8 cellular contexts compared by ENCODE assay signal in the genomic region with DNA sequence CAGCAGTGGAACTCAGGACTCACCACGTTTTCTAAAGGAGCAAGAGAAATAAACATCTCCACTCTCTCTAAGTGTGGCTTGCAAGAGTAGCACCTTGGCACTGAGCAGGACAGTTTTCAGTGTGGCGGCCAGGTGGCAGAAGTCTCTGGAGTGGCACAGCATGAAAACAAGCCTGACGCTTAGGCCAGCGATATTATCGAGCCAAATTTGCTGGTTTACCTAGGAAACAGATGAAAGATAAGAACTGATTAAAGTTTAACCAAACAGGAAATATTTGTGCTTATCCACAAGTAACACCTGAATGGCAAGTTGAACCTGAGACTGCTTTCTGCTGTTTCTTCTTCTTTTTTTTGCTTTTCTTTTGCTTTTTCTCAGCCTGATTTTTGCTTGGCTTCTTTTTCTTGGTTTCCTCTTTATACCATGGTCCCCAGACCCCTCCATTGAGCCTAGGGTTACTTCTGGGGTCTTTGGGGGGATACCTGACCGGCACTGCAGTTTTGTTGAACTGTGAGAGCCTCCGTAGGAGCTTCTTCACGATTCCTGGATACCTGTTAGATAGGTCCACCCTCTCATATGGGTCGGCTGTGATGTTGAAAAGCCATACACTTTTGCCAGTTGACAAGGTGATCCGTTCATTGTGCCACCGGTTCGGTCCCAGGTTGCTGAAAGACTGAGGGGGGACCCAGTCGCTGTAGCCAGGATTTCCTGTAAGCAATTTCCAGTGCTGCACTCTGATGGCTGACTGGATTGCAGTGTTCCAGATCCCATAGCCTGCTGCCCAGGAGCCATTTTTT.
DNase-seq lines count a peak whose midpoint lies in the region; ATAC-seq lines count a peak whose summit lies in the region.

No MANE protein-coding gene starts in this region.

- in situ Hi-C loops in Caki2 (cut with HindIII; ENCODE audit: low pct_unique_long_range_greater_than_20kb, low sequenced_read_pairs): no loop called here

- H3K27ac Mint-ChIP-seq in activated T-helper 2 cell treated with anti-CD3 and anti-CD28 coated beads, Interferon-gamma antibody, Interleukin-2, Interleukin-4, amounts not matched to agents 10 μg/mL and 5 μg/mL and 100 μg/mL, durations not matched to agents 14 hours and 24 hours and 36 hours: peak overlapping the region; percentile 42
- H3K27ac Mint-ChIP-seq in naive B cell: peak overlapping the region in 3 of 6 donors; percentile 12 to 66 (median 53)

- no peaks in the 10 kb centered on the region for H3K9me3 Mint-ChIP-seq in activated T-helper 2 cell treated with anti-CD3 and anti-CD28 coated beads, Interferon-gamma antibody, Interleukin-2, Interleukin-4, amounts not matched to agents 10 μg/mL and 5 μg/mL and 100 μg/mL, durations not matched to agents 14 hours and 24 hours and 36 hours
- H3K9me3 Mint-ChIP-seq in naive B cell: no peaks in the 10 kb centered on the region

- ATAC-seq in naive B cell (ENCODE audit: low read depth in 2 of 2): peak; percentile 43 to 45
- no peak for ATAC-seq in GM21723 (IDR thresholded peaks at IDR 0.05; ENCODE audit: unreplicated experiment)
- no peak for ATAC-seq in HG03457 (IDR thresholded peaks at IDR 0.05; ENCODE audit: unreplicated experiment)

- peak; percentile 40 for DNase-seq in Caki2 (ENCODE audit: low read depth)
- DNase-seq in NCI-H146 (lab: John Stamatoyannopoulos, UW): peak; percentile 50
- DNase-seq in activated T-helper 2 cell treated with anti-CD3 and anti-CD28 coated beads, Interferon-gamma antibody, Interleukin-2, Interleukin-4, amounts not matched to agents 10 μg/mL and 5 μg/mL and 100 μg/mL, durations not matched to agents 14 hours and 24 hours and 36 hours (ENCODE audit: low spot score): peak; percentile 51
- DNase-seq in naive B cell: no peak
- no peak for DNase-seq in AML-193 (lab: John Stamatoyannopoulos, UW)
- DNase-seq in globus pallidus (ENCODE audit: low spot score): no peak

- no peaks in the 10 kb centered on the region for H3K36me3 Mint-ChIP-seq in activated T-helper 2 cell treated with anti-CD3 and anti-CD28 coated beads, Interferon-gamma antibody, Interleukin-2, Interleukin-4, amounts not matched to agents 10 μg/mL and 5 μg/mL and 100 μg/mL, durations not matched to agents 14 hours and 24 hours and 36 hours (ENCODE audit: low read depth)
- H3K36me3 Mint-ChIP-seq in naive B cell: no peaks in the 10 kb centered on the region

- H3K4me3 Mint-ChIP-seq in activated T-helper 2 cell treated with anti-CD3 and anti-CD28 coated beads, Interferon-gamma antibody, Interleukin-2, Interleukin-4, amounts not matched to agents 10 μg/mL and 5 μg/mL and 100 μg/mL, durations not matched to agents 14 hours and 24 hours and 36 hours (ENCODE audit: low read depth): peak overlapping the region; percentile 30
- H3K4me3 Mint-ChIP-seq in naive B cell: peak overlapping the region in 3 of 8 donors; percentile 23 to 42 (median 40)

- intact Hi-C loops in activated T-helper 2 cell treated with anti-CD3 and anti-CD28 coated beads, Interferon-gamma antibody, Interleukin-2, Interleukin-4, amounts not matched to agents 10 μg/mL and 5 μg/mL and 100 μg/mL, durations not matched to agents 14 hours and 24 hours and 36 hours (cut with micrococcal nuclease): loop anchor here (5.0 kb wide), 2 partner anchors 355 to 510 kb away; no protein-coding TSS in a partner anchor

- H3K4me1 Mint-ChIP-seq in activated T-helper 2 cell treated with anti-CD3 and anti-CD28 coated beads, Interferon-gamma antibody, Interleukin-2, Interleukin-4, amounts not matched to agents 10 μg/mL and 5 μg/mL and 100 μg/mL, durations not matched to agents 14 hours and 24 hours and 36 hours (ENCODE audit: low read depth): peaks cover 43% of the 10 kb centered on the region
- peaks cover 12 to 29% (median 28%) of the 10 kb centered on the region in 3 donors for H3K4me1 Mint-ChIP-seq in naive B cell

- no peaks in the 10 kb centered on the region for H3K27me3 Mint-ChIP-seq in activated T-helper 2 cell treated with anti-CD3 and anti-CD28 coated beads, Interferon-gamma antibody, Interleukin-2, Interleukin-4, amounts not matched to agents 10 μg/mL and 5 μg/mL and 100 μg/mL, durations not matched to agents 14 hours and 24 hours and 36 hours (ENCODE audit: low read depth)
- H3K27me3 Mint-ChIP-seq in naive B cell: no peaks in the 10 kb centered on the region

Comparison
In these comparisons a context has a peak if more than half of its experiments do, and no peak if none do; other contexts are left out.
1. DNase-seq: peak in Caki2 (single experiment), NCI-H146 (single experiment) and activated T-helper 2 cell treated with anti-CD3 and anti-CD28 coated beads, Interferon-gamma antibody, Interleukin-2, Interleukin-4, amounts not matched to agents 10 μg/mL and 5 μg/mL and 100 μg/mL, durations not matched to agents 14 hours and 24 hours and 36 hours (single experiment); none in naive B cell (single experiment), AML-193 (0 of 2) and globus pallidus (single experiment).
2. ATAC-seq: peak in naive B cell (2 of 2); none in GM21723 (single experiment) and HG03457 (single experiment).